12 cellular contexts compared by ENCODE assay signal in the genomic region with DNA sequence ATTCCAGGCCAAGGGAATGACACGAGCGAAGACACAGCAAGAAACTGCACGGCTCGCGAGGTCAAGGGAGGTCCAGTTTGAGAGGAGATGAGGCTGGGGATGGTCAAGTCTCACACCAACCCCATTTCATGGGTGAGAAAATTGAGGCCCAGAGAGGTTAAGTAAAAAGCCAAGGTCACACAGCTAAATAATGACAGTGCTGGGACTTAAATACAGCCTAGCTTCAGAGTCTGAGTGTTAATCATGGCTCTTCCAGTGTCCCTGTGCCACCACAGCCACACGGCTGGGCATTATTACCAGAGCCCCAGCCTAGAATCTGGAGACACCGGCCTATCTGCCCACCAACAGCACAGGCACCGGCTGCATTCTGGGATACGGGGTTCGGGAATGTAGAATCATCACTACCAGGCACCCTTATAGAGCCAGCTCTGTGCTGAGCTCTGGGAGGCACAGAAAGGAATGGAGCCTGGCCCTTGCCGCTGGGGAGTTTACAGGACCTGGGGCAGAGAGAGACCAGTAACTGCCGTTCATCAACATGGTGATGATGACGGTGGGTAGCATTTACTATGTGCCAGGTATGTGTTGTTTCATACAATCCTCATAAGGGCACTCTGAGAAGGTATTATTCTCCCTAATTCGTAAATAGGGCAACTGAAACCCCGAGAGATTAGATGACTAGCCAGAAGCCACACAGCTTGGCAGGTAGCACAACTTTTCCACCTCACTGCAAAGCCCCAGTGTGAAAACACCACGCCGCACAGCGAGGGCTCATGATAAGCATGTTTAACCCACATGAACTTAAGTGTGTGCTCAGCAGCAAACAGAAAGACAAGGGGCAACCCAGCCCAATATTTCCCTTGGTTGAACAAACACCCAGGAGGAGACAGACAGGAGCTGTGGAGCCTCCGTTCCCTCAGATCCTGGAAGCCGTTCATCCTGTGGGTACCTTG. TPM values are rescaled to one million over a fixed set of nuclear protein-coding genes. Genes with fewer than 3 reads are reported as not detected.
DNase-seq lines count a peak whose midpoint lies in the region; ATAC-seq, FAIRE-seq and TF ChIP-seq lines count a peak whose summit lies in the region.
"Had no signal": no experiment of that assay in that cellular context is flagged by ENCODE, and none has a peak within 500 bp of the region (broad histone marks: within the 10 kb centered on the region; RNA-seq: fewer than 3 reads in every experiment).

No MANE protein-coding gene starts in this region.

- 64 to 89% methylated on average over 13 to 15 of the region's 20 CpGs for WGBS in gastroesophageal sphincter (ENCODE audit: low coverage in 1 of 2), 2 donors

- peaks cover 6% of the 10 kb centered on the region for H3K27me3 Mint-ChIP-seq in IgD-negative memory B cell
- no peaks in the 10 kb centered on the region for H3K27me3 Mint-ChIP-seq in activated B cell treated with CpG ODN at 0.5 μM for 24 hours
- H3K27me3 Mint-ChIP-seq in activated naive CD4-positive, alpha-beta T cell treated with anti-CD3 and anti-CD28 coated beads for 36 hours (ENCODE audit: low read depth), result no peaks in the 10 kb centered on the region

- H3K36me3 ChIP-seq in kidney (ENCODE audit: control insufficient read depth in 1 of 2, insufficient read depth in 2 of 2, low read length in 2 of 2) (no peaks in the 10 kb centered on the region), gastroesophageal sphincter (no peaks in the 10 kb centered on the region)
- H3K36me3 ChIP-seq: upper lobe of right lung had no signal

- H3K9me3 Mint-ChIP-seq in IgD-negative memory B cell, result no peaks in the 10 kb centered on the region
- H3K9me3 Mint-ChIP-seq in activated B cell treated with CpG ODN at 0.5 μM for 24 hours, result no peaks in the 10 kb centered on the region
- H3K9me3 Mint-ChIP-seq in activated naive CD4-positive, alpha-beta T cell treated with anti-CD3 and anti-CD28 coated beads for 36 hours, result no peaks in the 10 kb centered on the region

- H3K4me3 Mint-ChIP-seq in IgD-negative memory B cell, result peak overlapping the region in 2 of 4 donors; percentile 6 to 39
- H3K4me3 Mint-ChIP-seq in activated B cell treated with CpG ODN at 0.5 μM for 24 hours, result no peak overlapping the region
- H3K4me3 Mint-ChIP-seq in activated naive CD4-positive, alpha-beta T cell treated with anti-CD3 and anti-CD28 coated beads for 36 hours, result peak overlapping the region; percentile 81

- ATAC-seq in activated B cell treated with CpG ODN at 0.5 μM for 24 hours (ENCODE audit: low read depth) (no peak), gastroesophageal sphincter (no peak)

- H3K9me3 ChIP-seq in kidney (ENCODE audit: control insufficient read depth in 1 of 2, low read length in 2 of 2) (no peaks in the 10 kb centered on the region), gastroesophageal sphincter (no peaks in the 10 kb centered on the region)
- H3K9me3 ChIP-seq: upper lobe of right lung had no signal

- H3K27me3 ChIP-seq in gastroesophageal sphincter, result peaks cover 25% of the 10 kb centered on the region
- H3K27me3 ChIP-seq: upper lobe of right lung had no signal

- TF ChIP-seq EP300 in gastroesophageal sphincter (IDR thresholded peaks at IDR 0.05), result no peak

- peak overlapping the region; percentile 49 to 74 (median 63) for H3K27ac Mint-ChIP-seq in IgD-negative memory B cell
- H3K27ac Mint-ChIP-seq in activated B cell treated with CpG ODN at 0.5 μM for 24 hours, result peak overlapping the region; percentile 83
- peak overlapping the region; percentile 100 for H3K27ac Mint-ChIP-seq in activated naive CD4-positive, alpha-beta T cell treated with anti-CD3 and anti-CD28 coated beads for 36 hours

- peaks cover 30 to 59% (median 45%) of the 10 kb centered on the region in 3 donors for H3K4me1 Mint-ChIP-seq in IgD-negative memory B cell
- peaks cover 71% of the 10 kb centered on the region for H3K4me1 Mint-ChIP-seq in activated B cell treated with CpG ODN at 0.5 μM for 24 hours
- peaks cover 79% of the 10 kb centered on the region for H3K4me1 Mint-ChIP-seq in activated naive CD4-positive, alpha-beta T cell treated with anti-CD3 and anti-CD28 coated beads for 36 hours (ENCODE audit: low read depth)

- POLR2A ChIA-PET in activated B cell treated with CpG ODN at 0.5 μM for 24 hours (lab: Charles Lee), result interaction anchor here (1.0 to 1.8 kb wide), 7 partner anchors 10 to 645 kb away, joined by 3 to 8 read pairs (median 3); partner anchors contain the start of gene MS4A7

- no peaks in the 10 kb centered on the region for H3K36me3 Mint-ChIP-seq in IgD-negative memory B cell
- no peaks in the 10 kb centered on the region for H3K36me3 Mint-ChIP-seq in activated B cell treated with CpG ODN at 0.5 μM for 24 hours (ENCODE audit: low read depth)
- H3K36me3 Mint-ChIP-seq in activated naive CD4-positive, alpha-beta T cell treated with anti-CD3 and anti-CD28 coated beads for 36 hours (ENCODE audit: low read depth), result peaks cover 68% of the 10 kb centered on the region

- H3K4me1 ChIP-seq in kidney (ENCODE audit: control insufficient read depth in 1 of 2, insufficient read depth in 1 of 2, low read depth in 1 of 2, low read length in 2 of 2) (peaks cover 0 to 3% of the 10 kb centered on the region in 2 donors), gastroesophageal sphincter (peaks cover 0 to 16% (median 4%) of the 10 kb centered on the region in 3 donors)

- H3K27ac ChIP-seq in kidney (ENCODE audit: low read depth in 2 of 2, low read length in 2 of 2) (no peak overlapping the region), gastroesophageal sphincter (no peak overlapping the region)
- H3K27ac ChIP-seq: upper lobe of right lung, VCaP had no signal

- intact Hi-C loops in activated B cell treated with CpG ODN at 0.5 μM for 24 hours (cut with micrococcal nuclease), result loop anchor here (5.0 kb wide), 2 partner anchors 36 to 106 kb away; no protein-coding TSS in a partner anchor
- intact Hi-C loops in activated naive CD4-positive, alpha-beta T cell treated with anti-CD3 and anti-CD28 coated beads for 36 hours (cut with micrococcal nuclease), result loop anchor here (1.0 to 10.0 kb wide), 8 partner anchors 19 to 311 kb away; partner anchors contain the start of genes CD6, DDB1, TKFC and TMEM109
- intact Hi-C loops in kidney (cut with DNase I), result no loop called here

- TF ChIP-seq CTCF in activated B cell treated with CpG ODN at 0.5 μM for 24 hours (IDR thresholded peaks at IDR 0.05) (no peak), kidney (IDR thresholded peaks at IDR 0.05; ENCODE audit: borderline replicate concordance, extremely low read depth, insufficient read depth) (no peak), gastroesophageal sphincter (IDR thresholded peaks at IDR 0.05) (no peak)

- no peak for TF ChIP-seq POLR2A in gastroesophageal sphincter (IDR thresholded peaks at IDR 0.05)

- CTCF ChIA-PET in activated B cell treated with CpG ODN at 0.5 μM for 24 hours (lab: Charles Lee), result no interaction called here
- CTCF ChIA-PET in activated naive CD4-positive, alpha-beta T cell treated with anti-CD3 and anti-CD28 coated beads for 36 hours (lab: Charles Lee), result interaction anchor here (0.6 to 2.4 kb wide), 11 partner anchors 19 to 124 kb away, joined by 3 to 10 read pairs (median 3); no protein-coding TSS in a partner anchor

- DNase-seq in activated B cell treated with CpG ODN at 0.5 μM for 24 hours (no peak), NCI-H82 (lab: John Stamatoyannopoulos, UW) (no peak), kidney (no peak), NOMO-1 treated with DMSO at 0.1 percent for 48 hours (lab: John Stamatoyannopoulos, UW; ENCODE audit: unreplicated experiment) (no peak)
- peak; percentile 92 for DNase-seq in activated naive CD4-positive, alpha-beta T cell treated with anti-CD3 and anti-CD28 coated beads for 36 hours
- peak; percentile 62 for DNase-seq in stimulated activated CD4-positive, alpha-beta T cell treated with anti-CD3 and anti-CD28 coated beads, Interleukin-2, amount 100 ng/mL, for 4 hours (ENCODE audit: low read depth)
- DNase-seq: NCI-H187 treated with DMSO at 0.1 percent for 48 hours, upper lobe of right lung had no signal

- FAIRE-seq in kidney (lab: Jason Lieb, UNC), result no peak

- H3K4me3 ChIP-seq in kidney (ENCODE audit: low read length in 2 of 2), result no peak overlapping the region
- no peak overlapping the region for H3K4me3 ChIP-seq in gastroesophageal sphincter
- H3K4me3 ChIP-seq: upper lobe of right lung had no signal

- H3K9ac ChIP-seq in kidney (ENCODE audit: low read length in 2 of 2), result no peak overlapping the region

RNA-seq across cellular contexts. Expression of gene CD6, which starts 51.9 kb away (rescaled TPM):
- 8.6 TPM for polyA plus RNA-seq in IgD-negative memory B cell
- 6.7 and 12.0 TPM in 2 replicates for total RNA-seq in activated B cell treated with CpG ODN at 0.5 μM for 24 hours
- 100 to 1,000 TPM; 227 to 234 TPM for total RNA-seq in activated naive CD4-positive, alpha-beta T cell treated with anti-CD3 and anti-CD28 coated beads for 36 hours
- total RNA-seq in kidney, result 6.7 TPM
- polyA plus RNA-seq in kidney (ENCODE audit: insufficient read depth, low read depth, low replicate concordance), result 0.24 TPM
- 1 to 10 TPM in 1 of 4 donors, under 1 TPM in 2, not detected in 1; 0.15 to 2.7 (median 0.35) TPM for total RNA-seq in gastroesophageal sphincter
- total RNA-seq: pulmonary artery endothelial cell had no signal

Comparison
In these comparisons a context has a peak if more than half of its experiments do, and no peak if none do; other contexts are left out.
1. DNase-seq: peak in activated naive CD4-positive, alpha-beta T cell treated with anti-CD3 and anti-CD28 coated beads for 36 hours (single experiment) and stimulated activated CD4-positive, alpha-beta T cell treated with anti-CD3 and anti-CD28 coated beads, Interleukin-2, amount 100 ng/mL, for 4 hours (single experiment); none in activated B cell treated with CpG ODN at 0.5 μM for 24 hours (single experiment), NCI-H82 (single experiment), kidney (single experiment) and NOMO-1 treated with DMSO at 0.1 percent for 48 hours (single experiment).
2. RNA of gene CD6, which starts 51.9 kb away (total RNA-seq): 227 to 234 TPM in activated naive CD4-positive, alpha-beta T cell treated with anti-CD3 and anti-CD28 coated beads for 36 hours; 6.7 to 12.0 TPM in activated B cell treated with CpG ODN at 0.5 μM for 24 hours, 6.7 TPM in kidney (single experiment) and 0.15 to 2.7 TPM in gastroesophageal sphincter; every median in the first group is over 10 times any median in the second.
3. Peak in every context shown above with its lines, with median percentiles within 50 percentile points of each other: H3K27ac Mint-ChIP-seq.